14 cellular contexts compared by ENCODE assay signal in the genomic region with DNA sequence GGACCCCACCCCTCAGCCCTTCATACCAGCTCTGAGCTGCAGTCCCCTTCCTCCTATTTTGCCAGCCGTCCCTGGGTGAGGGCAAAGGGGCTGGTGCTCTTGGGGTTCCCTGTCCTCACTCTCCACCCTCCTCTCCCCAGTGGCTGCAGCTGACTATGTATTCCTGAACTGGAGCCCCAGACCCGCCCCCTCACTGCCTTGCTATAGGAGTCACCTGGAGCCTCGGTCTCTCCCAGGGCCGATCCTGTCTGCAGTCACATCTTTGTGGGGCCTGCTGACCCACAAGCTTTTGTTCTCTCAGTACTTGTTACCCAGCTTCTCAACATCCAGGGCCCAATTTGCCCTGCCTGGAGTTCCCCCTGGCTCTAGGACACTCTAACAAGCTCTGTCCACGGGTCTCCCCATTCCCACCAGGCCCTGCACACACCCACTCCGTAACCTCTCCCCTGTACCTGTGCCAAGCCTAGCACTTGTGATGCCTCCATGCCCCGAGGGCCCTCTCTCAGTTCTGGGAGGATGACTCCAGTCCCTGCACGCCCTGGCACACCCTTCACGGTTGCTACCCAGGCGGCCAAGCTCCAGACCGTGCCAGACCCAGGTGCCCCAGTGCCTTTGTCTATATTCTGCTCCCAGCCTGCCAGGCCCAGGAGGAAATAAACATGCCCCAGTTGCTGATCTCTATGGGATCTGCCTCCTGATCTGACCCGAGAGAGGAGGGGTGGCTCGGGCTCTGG. TPM values are rescaled to one million over a fixed set of nuclear protein-coding genes. Genes with fewer than 3 reads are reported as not detected.
A peak's percentile ranks its signal among the peaks of the same experiment; 100 is the strongest.
DNase-seq lines count a peak whose midpoint lies in the region; ATAC-seq, FAIRE-seq and TF ChIP-seq lines count a peak whose summit lies in the region.
"Had no signal": no experiment of that assay in that cellular context is flagged by ENCODE, and none has a peak within 500 bp of the region (broad histone marks: within the 10 kb centered on the region; RNA-seq: fewer than 3 reads in every experiment).

No MANE protein-coding gene starts in this region.

- DNase-seq in RWPE2 (ENCODE audit: low spot score) (peak; percentile 89), endothelial cell of umbilical vein (ENCODE audit: low read depth, low spot score) (no peak), sigmoid colon (no peak), RKO (ENCODE audit: low spot score) (no peak)
- DNase-seq: activated CD8-positive, alpha-beta T cell treated with anti-CD3 and anti-CD28 coated beads, Interleukin-2, amount 10 ng/mL, durations not matched to agents 7 days and 5 days; activated effector memory CD4-positive, alpha-beta T cell treated with anti-CD3 and anti-CD28 coated beads, Interleukin-2, amount 50 U/mL, for 16 hours; CD4-positive, alpha-beta T cell; Kasumi-1; NCI-H2081 treated with DMSO at 0.1 percent for 48 hours had no signal

- intact Hi-C loops in endothelial cell of umbilical vein (cut with micrococcal nuclease), result no loop called here
- intact Hi-C loops in sigmoid colon (cut with DNase I), result no loop called here

- H3K4me3 ChIP-seq in RWPE2 (ENCODE audit: severe bottlenecking) (no peak overlapping the region), endothelial cell of umbilical vein (replicated peaks in 1 of 3; ENCODE audit: insufficient read depth in 1 of 3, low read depth in 1 of 3, low read length in 3 of 3) (no peak overlapping the region), sigmoid colon (no peak overlapping the region)

- no peak overlapping the region for H3K9ac ChIP-seq in endothelial cell of umbilical vein (replicated peaks; ENCODE audit: extremely low read depth, insufficient read depth, low read length)

- H3K27ac ChIP-seq in RWPE2 (ENCODE audit: poor library complexity, severe bottlenecking) (peak overlapping the region; percentile 40), endothelial cell of umbilical vein (ENCODE audit: insufficient read depth, low read depth, low read length) (no peak overlapping the region), sigmoid colon (peak overlapping the region; percentile 91 to 99 (median 93))
- H3K27ac ChIP-seq: neutrophil had no signal

- no peak overlapping the region for H2AFZ ChIP-seq in endothelial cell of umbilical vein (ENCODE audit: low read depth, low read length)

- TF ChIP-seq POLR2A in endothelial cell of umbilical vein (IDR thresholded peaks at IDR 0.05; ENCODE audit: low read depth, low read length) (no peak), sigmoid colon (IDR thresholded peaks at IDR 0.05) (no peak)

- H3K9me1 ChIP-seq in endothelial cell of umbilical vein (replicated peaks; ENCODE audit: control insufficient read depth, extremely low read depth, insufficient read depth, low read length), result no peaks in the 10 kb centered on the region

- dilution Hi-C loops in endothelial cell of umbilical vein (cut with MboI; ENCODE audit: extremely low pct_ligation_motif_present, low sequenced_read_pairs), result no loop called here

- H3K36me3 ChIP-seq in RWPE2 (ENCODE audit: low read depth) (peaks cover 78% of the 10 kb centered on the region), endothelial cell of umbilical vein (ENCODE audit: control insufficient read depth in 2 of 2, extremely low read depth in 1 of 2, insufficient read depth in 2 of 2, low read length in 2 of 2) (peaks cover 9 to 39% of the 10 kb centered on the region in 2 experiments), sigmoid colon (peaks cover 26 to 58% (median 46%) of the 10 kb centered on the region in 4 donors)

- CTCF ChIA-PET in endothelial cell of umbilical vein (lab: Charles Lee), result interaction anchor here (0.9 to 2.5 kb wide), 2 partner anchors 20 to 22 kb away, joined by 3 to 8 read pairs; no protein-coding TSS in a partner anchor

- no peaks in the 10 kb centered on the region for H3K79me2 ChIP-seq in endothelial cell of umbilical vein (ENCODE audit: control insufficient read depth, insufficient read depth, low read length)

- FAIRE-seq in endothelial cell of umbilical vein (lab: Jason Lieb, UNC), result no peak
- FAIRE-seq: TTC549 had no signal

- H3K4me1 ChIP-seq in RWPE2 (ENCODE audit: insufficient read depth, poor library complexity, severe bottlenecking), result peaks cover 13% of the 10 kb centered on the region
- H3K4me1 ChIP-seq in endothelial cell of umbilical vein (ENCODE audit: control insufficient read depth, extremely low read depth, insufficient read depth, low read length), result peaks cover 13% of the 10 kb centered on the region
- H3K4me1 ChIP-seq in sigmoid colon, result peaks cover 0 to 31% (median 20%) of the 10 kb centered on the region in 4 donors

- no peaks in the 10 kb centered on the region for H3K27me3 ChIP-seq in RWPE2 (ENCODE audit: insufficient read depth, poor library complexity, severe bottlenecking)
- no peaks in the 10 kb centered on the region for H3K27me3 ChIP-seq in endothelial cell of umbilical vein (ENCODE audit: control insufficient read depth in 2 of 2, insufficient read depth in 2 of 2, low read length in 2 of 2)
- no peaks in the 10 kb centered on the region for H3K27me3 ChIP-seq in sigmoid colon
- H3K27me3 ChIP-seq: neutrophil had no signal

- H3K9me3 ChIP-seq in RWPE2 (ENCODE audit: severe bottlenecking), result no peaks in the 10 kb centered on the region
- H3K9me3 ChIP-seq in endothelial cell of umbilical vein (replicated peaks; ENCODE audit: control insufficient read depth, insufficient read depth, low read length), result no peaks in the 10 kb centered on the region
- H3K9me3 ChIP-seq in sigmoid colon, result no peaks in the 10 kb centered on the region
- H3K9me3 ChIP-seq: neutrophil had no signal

- TF ChIP-seq CTCF in RWPE2 (IDR thresholded peaks at IDR 0.05; ENCODE audit: poor library complexity, severe bottlenecking) (no peak), endothelial cell of umbilical vein (IDR thresholded peaks at IDR 0.05; ENCODE audit: extremely low read depth in 1 of 2, insufficient read depth in 1 of 2, low read depth in 1 of 2, low read length in 2 of 2) (no peak), sigmoid colon (IDR thresholded peaks at IDR 0.05) (no peak)

- no peak overlapping the region for H3K4me2 ChIP-seq in endothelial cell of umbilical vein (ENCODE audit: insufficient read depth, low read length)

- ATAC-seq in RWPE2 (ENCODE audit: low read depth) (peak; percentile 83), HG02678 (IDR thresholded peaks at IDR 0.05; ENCODE audit: unreplicated experiment) (no peak), GM21737 (IDR thresholded peaks at IDR 0.05; ENCODE audit: unreplicated experiment) (no peak)
- ATAC-seq: activated CD8-positive, alpha-beta T cell treated with anti-CD3 and anti-CD28 coated beads, Interleukin-2, amount 10 ng/mL, durations not matched to agents 7 days and 5 days had no signal

- POLR2A ChIA-PET in endothelial cell of umbilical vein (lab: Charles Lee), result no interaction called here

- WGBS in sigmoid colon, 2 donors, result 83 to 87% methylated on average over 13 of the region's 13 CpGs

- no peak for TF ChIP-seq EP300 in sigmoid colon (IDR thresholded peaks at IDR 0.05)

- H4K20me1 ChIP-seq in endothelial cell of umbilical vein (replicated peaks; ENCODE audit: control insufficient read depth, extremely low read depth, insufficient read depth, low read length), result no peaks in the 10 kb centered on the region

- TSS peak; percentile 87 for BruUV-seq in endothelial cell of umbilical vein (replicated peaks; lab: Mats Ljungman, UMichigan)

RNA-seq across cellular contexts. Expression of a gene that starts 2.4 kb away (rescaled TPM):
- total RNA-seq in endothelial cell of umbilical vein (26.8 and 35.2 TPM in 2 replicates), sigmoid colon (10 to 100 TPM; 43.0 to 88.5 (median 72.4) TPM)
- polyA plus RNA-seq in endothelial cell of umbilical vein (10.6 and 11.6 TPM in 2 replicates), sigmoid colon (10 to 100 TPM; 11.3 to 27.0 (median 11.4) TPM)
- polyA plus RNA-seq in endothelial cell of umbilical vein (2011; cell fraction: cytosol; rRNA removed), result 9.1 and 10.2 TPM in 2 replicates
- 2.4 and 3.4 TPM in 2 replicates for polyA plus RNA-seq in endothelial cell of umbilical vein (2011; cell fraction: nucleus; rRNA removed)
- polyA plus RNA-seq in endothelial cell of umbilical vein (2012), result 23.4 and 38.0 TPM in 2 replicates
- polyA minus RNA-seq in endothelial cell of umbilical vein, result 15.8 and 33.2 TPM in 2 replicates
- polyA minus RNA-seq in endothelial cell of umbilical vein (2011; cell fraction: cytosol; rRNA and poly(A)+ RNA removed), result not detected
- polyA minus RNA-seq in endothelial cell of umbilical vein (2011; cell fraction: nucleus; rRNA and poly(A)+ RNA removed), result 1.1 TPM in 1 of 2 replicates, not detected in the other
- total RNA-seq: activated CD8-positive, alpha-beta T cell treated with anti-CD3 and anti-CD28 coated beads, Interleukin-2, amount 10 ng/mL, durations not matched to agents 7 days and 5 days; CD4-positive, alpha-beta T cell; H4 had no signal

RNA-seq across cellular contexts. Expression of a gene that starts 10.0 kb away (rescaled TPM):
- 722 and 777 TPM in 2 replicates for total RNA-seq in endothelial cell of umbilical vein
- polyA plus RNA-seq in endothelial cell of umbilical vein, result 1,095 and 1,235 TPM in 2 replicates
- polyA plus RNA-seq in endothelial cell of umbilical vein (2011; cell fraction: cytosol; rRNA removed), result 597 and 686 TPM in 2 replicates
- polyA plus RNA-seq in endothelial cell of umbilical vein (2011; cell fraction: nucleus; rRNA removed), result 283 and 291 TPM in 2 replicates
- 944 and 949 TPM in 2 replicates for polyA plus RNA-seq in endothelial cell of umbilical vein (2012)
- 761 and 795 TPM in 2 replicates for polyA minus RNA-seq in endothelial cell of umbilical vein
- polyA minus RNA-seq in endothelial cell of umbilical vein (2011; cell fraction: cytosol; rRNA and poly(A)+ RNA removed), result 344 TPM
- 98.2 and 103 TPM in 2 replicates for polyA minus RNA-seq in endothelial cell of umbilical vein (2011; cell fraction: nucleus; rRNA and poly(A)+ RNA removed)
- total RNA-seq in sigmoid colon, result 100 to 1,000 TPM; 101 to 116 (median 104) TPM
- 100 to 1,000 TPM; 656 to 938 (median 931) TPM for polyA plus RNA-seq in sigmoid colon

RNA-seq across cellular contexts. Expression of a gene that starts 34.6 kb away (rescaled TPM):
- 178 and 190 TPM in 2 replicates for total RNA-seq in endothelial cell of umbilical vein
- polyA plus RNA-seq in endothelial cell of umbilical vein, result 363 and 364 TPM in 2 replicates
- 252 and 263 TPM in 2 replicates for polyA plus RNA-seq in endothelial cell of umbilical vein (2011; cell fraction: cytosol; rRNA removed)
- polyA plus RNA-seq in endothelial cell of umbilical vein (2011; cell fraction: nucleus; rRNA removed), result 142 and 143 TPM in 2 replicates
- 295 and 325 TPM in 2 replicates for polyA plus RNA-seq in endothelial cell of umbilical vein (2012)
- polyA minus RNA-seq in endothelial cell of umbilical vein, result 134 and 161 TPM in 2 replicates
- polyA minus RNA-seq in endothelial cell of umbilical vein (2011; cell fraction: cytosol; rRNA and poly(A)+ RNA removed), result 60.9 TPM
- polyA minus RNA-seq in endothelial cell of umbilical vein (2011; cell fraction: nucleus; rRNA and poly(A)+ RNA removed), result 25.8 and 27.2 TPM in 2 replicates
- total RNA-seq in sigmoid colon, result 100 to 1,000 TPM; 109 to 162 (median 153) TPM
- 100 to 1,000 TPM; 117 to 133 (median 125) TPM for polyA plus RNA-seq in sigmoid colon

RNA-seq across cellular contexts. Expression of a gene that starts 35.2 kb away (rescaled TPM):
- total RNA-seq in endothelial cell of umbilical vein (63.3 and 64.8 TPM in 2 replicates), sigmoid colon (100 to 1,000 TPM in 1 of 4 donors, 10 to 100 TPM in 3; 39.9 to 118 (median 83.5) TPM)
- polyA plus RNA-seq in endothelial cell of umbilical vein (53.0 and 89.7 TPM in 2 replicates), sigmoid colon (10 to 100 TPM; 46.7 to 96.1 (median 52.0) TPM)
- 48.2 and 76.5 TPM in 2 replicates for polyA plus RNA-seq in endothelial cell of umbilical vein (2011; cell fraction: cytosol; rRNA removed)
- polyA plus RNA-seq in endothelial cell of umbilical vein (2011; cell fraction: nucleus; rRNA removed), result 21.2 and 24.8 TPM in 2 replicates
- 118 and 122 TPM in 2 replicates for polyA plus RNA-seq in endothelial cell of umbilical vein (2012)
- polyA minus RNA-seq in endothelial cell of umbilical vein, result 92.3 and 118 TPM in 2 replicates
- polyA minus RNA-seq in endothelial cell of umbilical vein (2011; cell fraction: cytosol; rRNA and poly(A)+ RNA removed), result 159 TPM
- 22.9 and 27.1 TPM in 2 replicates for polyA minus RNA-seq in endothelial cell of umbilical vein (2011; cell fraction: nucleus; rRNA and poly(A)+ RNA removed)

RNA-seq across cellular contexts. Expression of a gene that starts 38.9 kb away (rescaled TPM):
- not detected in 2 replicates for total RNA-seq in endothelial cell of umbilical vein
- polyA plus RNA-seq in endothelial cell of umbilical vein, result not detected in 2 replicates
- polyA plus RNA-seq in endothelial cell of umbilical vein (2011; cell fraction: cytosol; rRNA removed), result not detected in 2 replicates
- not detected in 2 replicates for polyA plus RNA-seq in endothelial cell of umbilical vein (2011; cell fraction: nucleus; rRNA removed)
- not detected in 2 replicates for polyA plus RNA-seq in endothelial cell of umbilical vein (2012)
- not detected in 2 replicates for polyA minus RNA-seq in endothelial cell of umbilical vein
- polyA minus RNA-seq in endothelial cell of umbilical vein (2011; cell fraction: cytosol; rRNA and poly(A)+ RNA removed), result not detected
- not detected in 2 replicates for polyA minus RNA-seq in endothelial cell of umbilical vein (2011; cell fraction: nucleus; rRNA and poly(A)+ RNA removed)
- not detected for total RNA-seq in sigmoid colon
- not detected for polyA plus RNA-seq in sigmoid colon
- total RNA-seq: CD4-positive, alpha-beta T cell; H4 had no signal
